12 cellular contexts compared by ENCODE assay signal in genomic region chr9:129355641-129356040, GRCh38.
"Had no signal": no experiment of that assay in that cellular context is flagged by ENCODE, and none has a peak within 500 bp of the region (broad histone marks: within the 10 kb centered on the region; RNA-seq: fewer than 3 reads in every experiment).

No MANE protein-coding gene starts in this region.

- DNase-seq: colonic mucosa; dermis blood vessel endothelial cell; foreskin keratinocyte; head of caudate nucleus; hippocampal formation; kidney glomerular epithelial cell; natural killer cell; spleen; stimulated activated CD4-positive, alpha-beta T cell treated with anti-CD3 and anti-CD28 coated beads, Interleukin-15, amount 100 ng/mL, for 24 hours; stimulated activated CD4-positive, alpha-beta T cell treated with anti-CD3 and anti-CD28 coated beads, Interleukin-1b, Interleukin-23, amount 100 ng/mL, for 48 hours; stimulated activated CD4-positive, alpha-beta T cell treated with anti-CD3 and anti-CD28 coated beads, Interleukin-4, amount 100 ng/mL, for 24 hours; tibial artery had no signal

- H3K4me3 ChIP-seq: colonic mucosa, spleen, tibial artery had no signal

- H3K4me1 ChIP-seq: colonic mucosa, foreskin keratinocyte had no signal

- H3K27me3 ChIP-seq: colonic mucosa had no signal

- H3K36me3 ChIP-seq: colonic mucosa, spleen had no signal

- H3K27ac ChIP-seq: colonic mucosa, foreskin keratinocyte, spleen, tibial artery had no signal

- H3K9me3 ChIP-seq: colonic mucosa had no signal
